11 cellular contexts compared by ENCODE assay signal in the genomic region with DNA sequence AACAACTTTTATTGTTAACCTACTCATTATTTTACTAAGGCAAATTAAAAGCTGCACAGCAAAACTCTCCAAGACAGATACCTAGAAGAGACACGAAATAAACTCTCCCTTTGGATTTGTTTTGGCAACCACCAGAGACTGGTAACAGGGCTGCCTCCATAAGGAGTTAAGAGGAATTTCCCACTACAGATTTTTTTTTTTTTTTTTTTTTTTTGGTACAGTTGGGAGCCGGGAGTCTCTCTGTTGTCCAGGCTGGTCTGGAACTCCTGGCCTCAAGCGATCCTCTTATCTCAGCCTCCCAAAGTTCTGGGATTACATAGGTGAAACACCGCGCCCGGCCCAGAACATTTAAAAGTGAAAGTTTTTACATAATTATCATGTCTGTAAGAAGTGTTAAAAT.
DNase-seq lines count a peak whose midpoint lies in the region; ATAC-seq and TF ChIP-seq lines count a peak whose summit lies in the region.
"Had no signal": no experiment of that assay in that cellular context is flagged by ENCODE, and none has a peak within 500 bp of the region (broad histone marks: within the 10 kb centered on the region; RNA-seq: fewer than 3 reads in every experiment).

No MANE protein-coding gene starts in this region.

- H3K4me1 Mint-ChIP-seq in progenitor cell of endocrine pancreas (ENCODE audit: low read depth), result peaks cover 24% of the 10 kb centered on the region

- DNase-seq in AG20443 (ENCODE audit: low spot score), result peak; percentile 30
- DNase-seq in NCI-H226, result peak; percentile 67
- no peak for DNase-seq in epithelial cell of prostate (ENCODE audit: low read depth, low spot score)
- DNase-seq in progenitor cell of endocrine pancreas (ENCODE audit: low spot score, unreplicated experiment), result no peak
- DNase-seq in GDM1 (lab: John Stamatoyannopoulos, UW), result no peak
- no peak for DNase-seq in NAMALWA (ENCODE audit: low spot score)
- DNase-seq: activated gamma-delta T cell, Calu3, NCI-H524 treated with DMSO at 0.1 percent for 48 hours had no signal

- no peak overlapping the region for H3K27ac Mint-ChIP-seq in progenitor cell of endocrine pancreas

- H3K36me3 Mint-ChIP-seq in progenitor cell of endocrine pancreas (ENCODE audit: insufficient read depth), result peaks cover 1% of the 10 kb centered on the region

- peak overlapping the region; percentile 96 for H3K27ac ChIP-seq in epithelial cell of prostate

- peaks cover 5% of the 10 kb centered on the region for H3K27me3 Mint-ChIP-seq in progenitor cell of endocrine pancreas

- H3K9me3 Mint-ChIP-seq in progenitor cell of endocrine pancreas (ENCODE audit: low read depth), result no peaks in the 10 kb centered on the region

- ATAC-seq in HG03354 (IDR thresholded peaks at IDR 0.05; ENCODE audit: poor library complexity, severe bottlenecking, unreplicated experiment) (no peak), HG03039 (IDR thresholded peaks at IDR 0.05; ENCODE audit: unreplicated experiment) (no peak)

- peak overlapping the region; percentile 96 for H3K4me3 Mint-ChIP-seq in progenitor cell of endocrine pancreas (ENCODE audit: low read depth)

- TF ChIP-seq CTCF in progenitor cell of endocrine pancreas (IDR thresholded peaks at IDR 0.05; ENCODE audit: unreplicated experiment), result no peak

Comparison
In these comparisons a context has a peak if more than half of its experiments do, and no peak if none do; other contexts are left out.
1. DNase-seq: peak in AG20443 (single experiment) and NCI-H226 (single experiment); none in epithelial cell of prostate (single experiment), progenitor cell of endocrine pancreas (single experiment), GDM1 (single experiment) and NAMALWA (single experiment).